In the genomic region with DNA sequence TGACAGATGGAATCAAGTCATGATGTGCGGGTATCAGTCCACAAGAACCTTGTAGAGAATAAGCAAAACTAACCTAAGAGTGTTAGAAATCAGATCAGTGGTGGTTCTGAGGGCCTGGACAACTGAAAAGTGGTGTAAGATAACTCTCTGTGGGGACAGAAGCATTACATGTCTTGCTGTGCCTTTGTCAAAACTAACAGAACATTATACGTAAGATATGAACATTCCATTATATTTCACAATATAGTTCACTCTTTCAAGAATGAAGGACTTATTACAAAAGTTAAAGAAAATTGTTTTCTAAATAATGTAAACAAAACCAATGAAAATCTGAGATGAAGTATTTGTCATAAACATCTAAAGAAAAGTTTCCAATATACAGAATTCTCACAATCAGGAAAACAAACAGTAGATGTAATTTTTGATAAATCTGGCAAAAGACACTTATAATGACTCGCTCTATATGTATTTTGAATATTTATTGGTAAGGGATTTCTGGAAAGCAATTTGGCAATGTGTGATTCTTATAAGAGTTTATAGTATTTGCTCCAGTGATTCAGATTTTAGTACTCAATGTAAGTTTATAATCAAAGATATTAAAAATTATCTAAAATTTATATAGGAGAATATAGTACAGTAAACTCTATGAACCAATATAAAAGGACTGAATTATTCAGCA, we compare ENCODE assay signal across 2 cellular contexts.
TF ChIP-seq lines count a peak whose summit lies in the region.

No MANE protein-coding gene starts in this region.

TF ChIP-seq in A549, 52 proteins besides CTCF, POLR2A, EP300 and RAD21 (continued from another document):
- no peak for TF ChIP-seq MAZ (IDR thresholded peaks at IDR 0.05; ENCODE audit: borderline replicate concordance, low read depth, low read length)
- no peak for TF ChIP-seq CBX8 (IDR thresholded peaks at IDR 0.05)

TF ChIP-seq in WTC11, 78 proteins besides CTCF, POLR2A, EP300 and RAD21 (continued from another document):
- TF ChIP-seq, protein P1, sequence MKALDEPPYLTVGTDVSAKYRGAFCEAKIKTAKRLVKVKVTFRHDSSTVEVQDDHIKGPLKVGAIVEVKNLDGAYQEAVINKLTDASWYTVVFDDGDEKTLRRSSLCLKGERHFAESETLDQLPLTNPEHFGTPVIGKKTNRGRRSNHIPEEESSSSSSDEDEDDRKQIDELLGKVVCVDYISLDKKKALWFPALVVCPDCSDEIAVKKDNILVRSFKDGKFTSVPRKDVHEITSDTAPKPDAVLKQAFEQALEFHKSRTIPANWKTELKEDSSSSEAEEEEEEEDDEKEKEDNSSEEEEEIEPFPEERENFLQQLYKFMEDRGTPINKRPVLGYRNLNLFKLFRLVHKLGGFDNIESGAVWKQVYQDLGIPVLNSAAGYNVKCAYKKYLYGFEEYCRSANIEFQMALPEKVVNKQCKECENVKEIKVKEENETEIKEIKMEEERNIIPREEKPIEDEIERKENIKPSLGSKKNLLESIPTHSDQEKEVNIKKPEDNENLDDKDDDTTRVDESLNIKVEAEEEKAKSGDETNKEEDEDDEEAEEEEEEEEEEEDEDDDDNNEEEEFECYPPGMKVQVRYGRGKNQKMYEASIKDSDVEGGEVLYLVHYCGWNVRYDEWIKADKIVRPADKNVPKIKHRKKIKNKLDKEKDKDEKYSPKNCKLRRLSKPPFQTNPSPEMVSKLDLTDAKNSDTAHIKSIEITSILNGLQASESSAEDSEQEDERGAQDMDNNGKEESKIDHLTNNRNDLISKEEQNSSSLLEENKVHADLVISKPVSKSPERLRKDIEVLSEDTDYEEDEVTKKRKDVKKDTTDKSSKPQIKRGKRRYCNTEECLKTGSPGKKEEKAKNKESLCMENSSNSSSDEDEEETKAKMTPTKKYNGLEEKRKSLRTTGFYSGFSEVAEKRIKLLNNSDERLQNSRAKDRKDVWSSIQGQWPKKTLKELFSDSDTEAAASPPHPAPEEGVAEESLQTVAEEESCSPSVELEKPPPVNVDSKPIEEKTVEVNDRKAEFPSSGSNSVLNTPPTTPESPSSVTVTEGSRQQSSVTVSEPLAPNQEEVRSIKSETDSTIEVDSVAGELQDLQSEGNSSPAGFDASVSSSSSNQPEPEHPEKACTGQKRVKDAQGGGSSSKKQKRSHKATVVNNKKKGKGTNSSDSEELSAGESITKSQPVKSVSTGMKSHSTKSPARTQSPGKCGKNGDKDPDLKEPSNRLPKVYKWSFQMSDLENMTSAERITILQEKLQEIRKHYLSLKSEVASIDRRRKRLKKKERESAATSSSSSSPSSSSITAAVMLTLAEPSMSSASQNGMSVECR (CRISPR knock-in tag; IDR thresholded peaks at IDR 0.05; ENCODE audit: borderline replicate concordance), result no peak
- TF ChIP-seq, protein P2, sequence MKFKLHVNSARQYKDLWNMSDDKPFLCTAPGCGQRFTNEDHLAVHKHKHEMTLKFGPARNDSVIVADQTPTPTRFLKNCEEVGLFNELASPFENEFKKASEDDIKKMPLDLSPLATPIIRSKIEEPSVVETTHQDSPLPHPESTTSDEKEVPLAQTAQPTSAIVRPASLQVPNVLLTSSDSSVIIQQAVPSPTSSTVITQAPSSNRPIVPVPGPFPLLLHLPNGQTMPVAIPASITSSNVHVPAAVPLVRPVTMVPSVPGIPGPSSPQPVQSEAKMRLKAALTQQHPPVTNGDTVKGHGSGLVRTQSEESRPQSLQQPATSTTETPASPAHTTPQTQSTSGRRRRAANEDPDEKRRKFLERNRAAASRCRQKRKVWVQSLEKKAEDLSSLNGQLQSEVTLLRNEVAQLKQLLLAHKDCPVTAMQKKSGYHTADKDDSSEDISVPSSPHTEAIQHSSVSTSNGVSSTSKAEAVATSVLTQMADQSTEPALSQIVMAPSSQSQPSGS (CRISPR knock-in tag; IDR thresholded peaks at IDR 0.05; ENCODE audit: borderline replicate concordance, low read depth), result no peak
- no peak for TF ChIP-seq ELF4 (CRISPR knock-in tag; IDR thresholded peaks at IDR 0.05; ENCODE audit: low read depth)
- no peak for TF ChIP-seq NR1H2 (CRISPR knock-in tag; IDR thresholded peaks at IDR 0.05)
- TF ChIP-seq, protein P3, sequence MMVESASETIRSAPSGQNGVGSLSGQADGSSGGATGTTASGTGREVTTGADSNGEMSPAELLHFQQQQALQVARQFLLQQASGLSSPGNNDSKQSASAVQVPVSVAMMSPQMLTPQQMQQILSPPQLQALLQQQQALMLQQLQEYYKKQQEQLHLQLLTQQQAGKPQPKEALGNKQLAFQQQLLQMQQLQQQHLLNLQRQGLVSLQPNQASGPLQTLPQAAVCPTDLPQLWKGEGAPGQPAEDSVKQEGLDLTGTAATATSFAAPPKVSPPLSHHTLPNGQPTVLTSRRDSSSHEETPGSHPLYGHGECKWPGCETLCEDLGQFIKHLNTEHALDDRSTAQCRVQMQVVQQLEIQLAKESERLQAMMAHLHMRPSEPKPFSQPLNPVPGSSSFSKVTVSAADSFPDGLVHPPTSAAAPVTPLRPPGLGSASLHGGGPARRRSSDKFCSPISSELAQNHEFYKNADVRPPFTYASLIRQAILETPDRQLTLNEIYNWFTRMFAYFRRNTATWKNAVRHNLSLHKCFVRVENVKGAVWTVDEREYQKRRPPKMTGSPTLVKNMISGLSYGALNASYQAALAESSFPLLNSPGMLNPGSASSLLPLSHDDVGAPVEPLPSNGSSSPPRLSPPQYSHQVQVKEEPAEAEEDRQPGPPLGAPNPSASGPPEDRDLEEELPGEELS (CRISPR knock-in tag; IDR thresholded peaks at IDR 0.05), result no peak
- TF ChIP-seq, protein P4, sequence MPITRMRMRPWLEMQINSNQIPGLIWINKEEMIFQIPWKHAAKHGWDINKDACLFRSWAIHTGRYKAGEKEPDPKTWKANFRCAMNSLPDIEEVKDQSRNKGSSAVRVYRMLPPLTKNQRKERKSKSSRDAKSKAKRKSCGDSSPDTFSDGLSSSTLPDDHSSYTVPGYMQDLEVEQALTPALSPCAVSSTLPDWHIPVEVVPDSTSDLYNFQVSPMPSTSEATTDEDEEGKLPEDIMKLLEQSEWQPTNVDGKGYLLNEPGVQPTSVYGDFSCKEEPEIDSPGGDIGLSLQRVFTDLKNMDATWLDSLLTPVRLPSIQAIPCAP (CRISPR knock-in tag; IDR thresholded peaks at IDR 0.05), result no peak
